Comparison of ENCODE assay signal across 13 cellular contexts in genomic region chr7:90256011-90256410, GRCh38. TPM values are rescaled to one million over a fixed set of nuclear protein-coding genes. Genes with fewer than 3 reads are reported as not detected.
"Had no signal": no experiment of that assay in that cellular context is flagged by ENCODE, and none has a peak within 500 bp of the region (broad histone marks: within the 10 kb centered on the region; RNA-seq: fewer than 3 reads in every experiment).

No MANE protein-coding gene starts in this region.

RNA-seq across cellular contexts. Expression of gene CFAP69, which starts 11.0 kb away (rescaled TPM):
- total RNA-seq: activated CD4-positive, alpha-beta memory T cell treated with anti-CD3 and anti-CD28 coated beads, Interleukin-2, amount 10 ng/mL, durations not matched to agents 7 days and 5 days; activated CD4-positive, alpha-beta T cell treated with anti-CD3 and anti-CD28 coated beads, Interleukin-2, amount 10 ng/mL, durations not matched to agents 24 days and 14 days; activated CD4-positive, alpha-beta T cell treated with anti-CD3 and anti-CD28 coated beads, Interleukin-2, amount 10 ng/mL, durations not matched to agents 7 days and 5 days; T-helper 1 cell treated with Interleukin-12 subunit alpha and Interleukin-12 subunit beta and Interleukin-4 antibody, amounts not matched to agents 30 ng/mL and 1 ng/mL, for 36 hours; T-helper 2 cell treated with Interferon-gamma antibody and Interleukin-4, amounts not matched to agents 100 ng/mL and 5 ng/mL, for 36 hours had no signal

RNA-seq across cellular contexts. Expression of gene STEAP2, which starts 44.5 kb away (rescaled TPM):
- total RNA-seq: activated B cell treated with CpG ODN at 0.5 μM for 24 hours; activated CD4-positive, alpha-beta memory T cell treated with anti-CD3 and anti-CD28 coated beads for 36 hours; activated CD4-positive, alpha-beta T cell treated with anti-CD3 and anti-CD28 coated beads for 36 hours; activated CD4-positive, alpha-beta T cell treated with anti-CD3 and anti-CD28 coated beads, Interleukin-2, amount 10 ng/mL, durations not matched to agents 24 days and 14 days; activated CD4-positive, alpha-beta T cell treated with anti-CD3 and anti-CD28 coated beads, Interleukin-2, amount 10 ng/mL, durations not matched to agents 7 days and 5 days; activated CD8-positive, alpha-beta memory T cell treated with anti-CD3 and anti-CD28 coated beads for 36 hours; activated CD8-positive, alpha-beta memory T cell treated with anti-CD3 and anti-CD28 coated beads, Interleukin-2, amount 10 ng/mL, durations not matched to agents 7 days and 5 days; activated CD8-positive, alpha-beta T cell treated with anti-CD3 and anti-CD28 coated beads for 36 hours; activated CD8-positive, alpha-beta T cell treated with anti-CD3 and anti-CD28 coated beads, Interleukin-2, amount 10 ng/mL, durations not matched to agents 7 days and 5 days; T-helper 17 cell had no signal
